In the genomic region with DNA sequence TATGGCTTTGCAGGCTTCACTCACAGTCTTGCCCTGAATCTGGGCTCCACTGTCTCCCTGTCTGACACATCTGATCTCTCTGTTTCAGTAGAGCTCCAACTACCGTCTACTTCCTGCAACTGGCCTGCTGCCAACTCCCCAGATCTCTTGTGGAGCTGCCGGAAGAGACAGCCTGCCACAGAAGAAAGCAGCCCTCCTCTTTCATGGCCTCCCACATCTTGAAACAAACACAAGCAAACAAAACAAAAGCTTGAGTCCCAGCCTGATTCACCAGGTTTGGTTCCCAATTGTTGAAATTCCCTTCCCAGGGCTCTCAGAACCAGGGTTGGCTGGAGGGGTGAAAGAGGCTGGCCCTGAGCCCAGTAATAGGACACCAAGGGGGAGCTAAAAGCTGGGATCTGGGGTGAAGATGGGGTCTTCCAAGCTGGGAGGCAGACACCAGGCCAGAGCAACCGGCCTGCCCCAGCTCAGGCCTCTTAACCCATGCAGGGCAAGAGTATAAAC, we compare ENCODE assay signal across 9 cellular contexts. TPM values are rescaled to one million over a fixed set of nuclear protein-coding genes. Genes with fewer than 3 reads are reported as not detected.
DNase-seq lines count a peak whose midpoint lies in the region; ATAC-seq, FAIRE-seq and TF ChIP-seq lines count a peak whose summit lies in the region.
"Had no signal": no experiment of that assay in that cellular context is flagged by ENCODE, and none has a peak within 500 bp of the region (broad histone marks: within the 10 kb centered on the region; RNA-seq: fewer than 3 reads in every experiment).

No MANE protein-coding gene starts in this region.

- peak; percentile 32; the same call in 1 of the 2 replicates for TF ChIP-seq CTCF in BE2C (IDR thresholded peaks at IDR 0.05; ENCODE audit: low read depth, low read length)
- TF ChIP-seq CTCF in gastroesophageal sphincter (IDR thresholded peaks at IDR 0.05): no peak
- TF ChIP-seq CTCF in pancreas (IDR thresholded peaks at IDR 0.05): no peak

- TF ChIP-seq EP300 in gastroesophageal sphincter (IDR thresholded peaks at IDR 0.05): no peak

- DNase-seq in BE2C (peak; percentile 90), LHCN-M2 (ENCODE audit: low read depth) (peak; percentile 87), SIG-M5 treated with dmso at 0.1 percent for 504 hours (lab: John Stamatoyannopoulos, UW; ENCODE audit: unreplicated experiment) (peak; percentile 69), pancreas (peak; percentile 33 to 89 (median 66))
- peak in 3 of 4 experiments; percentile 54 to 81 (median 68) for DNase-seq in activated naive CD4-positive, alpha-beta T cell (lab: John Stamatoyannopoulos, UW)

- peak overlapping the region in 3 of 4 donors; percentile 15 to 73 (median 69) for H3K27ac ChIP-seq in gastroesophageal sphincter
- peak overlapping the region in 2 of 4 donors; percentile 23 to 44 for H3K27ac ChIP-seq in pancreas
- H3K27ac ChIP-seq in temporal lobe (ENCODE audit: low read depth, low read length): peak overlapping the region; percentile 53

- H3K9me3 ChIP-seq in BE2C (no peaks in the 10 kb centered on the region), gastroesophageal sphincter (no peaks in the 10 kb centered on the region), pancreas (no peaks in the 10 kb centered on the region)

- H3K27me3 ChIP-seq in BE2C: no peaks in the 10 kb centered on the region
- H3K27me3 ChIP-seq in gastroesophageal sphincter: no peaks in the 10 kb centered on the region
- no peaks in the 10 kb centered on the region for H3K27me3 ChIP-seq in pancreas

- ATAC-seq in gastroesophageal sphincter (peak; percentile 74), pancreas (peak; percentile 35 to 88 (median 84)), GM19023 (IDR thresholded peaks at IDR 0.05; ENCODE audit: unreplicated experiment) (no peak)

- 0% methylated on average over 1 to 2 of the region's 3 CpGs for WGBS in gastroesophageal sphincter (ENCODE audit: low coverage in 1 of 2), 2 donors
- 22 to 34% methylated on average over 3 of the region's 3 CpGs for WGBS in pancreas, 2 donors

- no peak for FAIRE-seq in pancreas (lab: Jason Lieb, UNC)
- FAIRE-seq: GM18507 had no signal

- TF ChIP-seq POLR2A in gastroesophageal sphincter (IDR thresholded peaks at IDR 0.05): no peak

- H3K4me3 ChIP-seq in BE2C (ENCODE audit: low read depth, low read length) (no peak overlapping the region), gastroesophageal sphincter (no peak overlapping the region), pancreas (no peak overlapping the region)

- intact Hi-C loops in pancreas (cut with DNase I): no loop called here

- no peaks in the 10 kb centered on the region for H3K36me3 ChIP-seq in BE2C
- no peaks in the 10 kb centered on the region for H3K36me3 ChIP-seq in gastroesophageal sphincter
- no peaks in the 10 kb centered on the region for H3K36me3 ChIP-seq in pancreas

- peaks cover 24% of the 10 kb centered on the region for H3K4me1 ChIP-seq in BE2C
- peaks cover 3 to 49% (median 13%) of the 10 kb centered on the region in 3 donors for H3K4me1 ChIP-seq in gastroesophageal sphincter
- H3K4me1 ChIP-seq in pancreas: peaks cover 0 to 3% (median 0%) of the 10 kb centered on the region in 3 donors

RNA-seq across cellular contexts. Expression of gene CA12, which starts 55.3 kb away (rescaled TPM):
- polyA plus RNA-seq in BE2C (2012; ENCODE audit: insufficient read depth, insufficient read length, low read depth): 0.79 TPM
- total RNA-seq in LHCN-M2 (2014; rRNA removed) (4.9 and 5.2 TPM in 2 replicates), gastroesophageal sphincter (10 to 100 TPM; 13.3 to 46.7 (median 17.5) TPM), pancreas (10 to 100 TPM; 10.2 to 49.6 (median 28.6) TPM), temporal lobe (10.3 TPM)
- polyA plus RNA-seq in LHCN-M2 (2012): 0.84 TPM
- polyA plus RNA-seq in pancreas: 10 to 100 TPM in 1 of 2 donors, 1 to 10 TPM in 1; 7.5 to 21.0 TPM
